ENCODE assay signal across 9 cellular contexts in the genomic region with DNA sequence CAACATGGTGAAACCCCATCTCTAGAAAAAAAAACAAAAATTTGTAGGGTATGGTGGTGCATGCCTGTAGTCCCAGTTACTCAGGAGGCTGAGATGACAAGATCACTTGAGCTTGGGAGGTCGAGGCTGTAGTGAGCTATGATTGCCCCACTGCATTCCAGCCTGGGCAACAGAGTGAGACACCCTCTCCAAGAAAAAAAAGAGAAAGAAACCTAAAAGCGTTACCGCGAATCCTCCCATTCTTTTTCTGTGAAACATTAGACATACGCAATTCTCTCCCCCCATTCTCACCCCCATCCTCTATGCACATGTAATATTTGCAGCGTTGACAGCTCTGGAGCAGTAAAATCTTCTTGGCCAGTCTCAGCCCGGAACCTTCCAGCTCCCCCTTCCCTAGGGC. TPM values are rescaled to one million over a fixed set of nuclear protein-coding genes. Genes with fewer than 3 reads are reported as not detected.
DNase-seq lines count a peak whose midpoint lies in the region; ATAC-seq and TF ChIP-seq lines count a peak whose summit lies in the region.
"Had no signal": no experiment of that assay in that cellular context is flagged by ENCODE, and none has a peak within 500 bp of the region (broad histone marks: within the 10 kb centered on the region; RNA-seq: fewer than 3 reads in every experiment).

No MANE protein-coding gene starts in this region.

- no peak overlapping the region for H3K27ac ChIP-seq in GM23338 (ENCODE audit: low read depth)
- no peak overlapping the region for H3K27ac ChIP-seq in iPS-18a (ENCODE audit: low read length)
- H3K27ac ChIP-seq in skeletal muscle tissue (ENCODE audit: low read depth, low read length) = peak overlapping the region; percentile 91

- H3F3A ChIP-seq in GM23338 (replicated peaks; ENCODE audit: low read depth) = peaks cover 31% of the 10 kb centered on the region

- H3K9ac ChIP-seq in adipocyte (ENCODE audit: low read length) (peak overlapping the region; percentile 85), iPS-18a (ENCODE audit: low read length) (peak overlapping the region; percentile 54), skeletal muscle tissue (ENCODE audit: low read depth in 1 of 3, low read length in 3 of 3) (peak overlapping the region; percentile 82 to 90 (median 85))

- peak overlapping the region; percentile 100 for H3K4me2 ChIP-seq in GM23338

- peaks cover 22% of the 10 kb centered on the region for H3K27me3 ChIP-seq in GM23338 (ENCODE audit: insufficient read depth)
- no peaks in the 10 kb centered on the region for H3K27me3 ChIP-seq in adipocyte (replicated peaks; ENCODE audit: control insufficient read depth, insufficient read depth, low read length)
- H3K27me3 ChIP-seq in iPS-18a (ENCODE audit: control insufficient read depth, insufficient read depth, low read length) = peaks cover 39% of the 10 kb centered on the region
- peaks cover 0 to 2% (median 0%) of the 10 kb centered on the region in 3 donors for H3K27me3 ChIP-seq in skeletal muscle tissue (ENCODE audit: control insufficient read depth in 3 of 3, insufficient read depth in 3 of 3, low read length in 3 of 3)

- H3K4me3 ChIP-seq in GM23338 = peak overlapping the region; percentile 88
- H3K4me3 ChIP-seq in adipocyte (ENCODE audit: low read length) = peak overlapping the region; percentile 81
- peak overlapping the region; percentile 83 for H3K4me3 ChIP-seq in iPS-18a (ENCODE audit: low read length)
- H3K4me3 ChIP-seq in skeletal muscle tissue (ENCODE audit: low read length in 3 of 3) = peak overlapping the region; percentile 67 to 82 (median 78)

- H3K4me1 Mint-ChIP-seq in GM23338 = peaks cover 61% of the 10 kb centered on the region

- in situ Hi-C loops in GM13976 (cut with MboI; ENCODE audit: low sequenced_read_pairs, unreplicated experiment) = no loop called here

- no peaks in the 10 kb centered on the region; the same call in 1 of the 3 replicates for H3K9me3 Mint-ChIP-seq in GM23338

- no peak for DNase-seq in GM23338 (ENCODE audit: low spot score)
- DNase-seq in adipocyte (ENCODE audit: low read depth) = no peak
- DNase-seq in stimulated activated CD4-positive, alpha-beta T cell treated with anti-CD3 and anti-CD28 coated beads, Interleukin-4, amount 100 ng/mL, for 1 hour = no peak
- no peak for DNase-seq in GM13976 (ENCODE audit: low spot score)
- DNase-seq: NCI-H774 had no signal

- no peaks in the 10 kb centered on the region for H3K9me2 ChIP-seq in GM23338 (ENCODE audit: insufficient read depth)

- H3K4me1 ChIP-seq in GM23338 (ENCODE audit: insufficient read depth) (peaks cover 53% of the 10 kb centered on the region), adipocyte (ENCODE audit: control insufficient read depth, insufficient read depth, low read length) (peaks cover 48% of the 10 kb centered on the region), iPS-18a (ENCODE audit: control insufficient read depth, low read depth, low read length) (peaks cover 44% of the 10 kb centered on the region), skeletal muscle tissue (ENCODE audit: control insufficient read depth in 3 of 3, insufficient read depth in 3 of 3, low read length in 3 of 3) (peaks cover 60 to 70% (median 69%) of the 10 kb centered on the region in 3 donors)

- no peak for TF ChIP-seq CTCF in GM23338 (conservative IDR thresholded peaks at IDR 0.05; ENCODE audit: low read depth in 2 of 2)
- no peak for TF ChIP-seq CTCF in GM13976 (IDR thresholded peaks at IDR 0.05; ENCODE audit: borderline replicate concordance, control extremely low read depth, extremely low read depth, insufficient read depth, missing control alignments)

- no peaks in the 10 kb centered on the region for H3K36me3 ChIP-seq in GM23338 (ENCODE audit: insufficient read depth)
- H3K36me3 ChIP-seq in adipocyte (ENCODE audit: control insufficient read depth, insufficient read depth, low read length, severe bottlenecking) = no peaks in the 10 kb centered on the region
- no peaks in the 10 kb centered on the region for H3K36me3 ChIP-seq in iPS-18a (ENCODE audit: control insufficient read depth, low read depth, low read length)
- no peaks in the 10 kb centered on the region for H3K36me3 ChIP-seq in skeletal muscle tissue (ENCODE audit: control insufficient read depth in 3 of 3, insufficient read depth in 3 of 3, low read length in 3 of 3)

- no peaks in the 10 kb centered on the region for H4K20me1 ChIP-seq in GM23338 (replicated peaks; ENCODE audit: insufficient read depth)

- peaks cover 43% of the 10 kb centered on the region for H3K79me2 ChIP-seq in GM23338 (replicated peaks; ENCODE audit: insufficient read depth)

- H3K4me3 Mint-ChIP-seq in GM23338 = peak overlapping the region; percentile 89

- peak overlapping the region; percentile 68; the same call in 1 of the 2 replicates for H3K27ac Mint-ChIP-seq in GM23338

- ATAC-seq in GM23338 (no peak), HG03280 (IDR thresholded peaks at IDR 0.05; ENCODE audit: unreplicated experiment) (no peak), HG02642 (IDR thresholded peaks at IDR 0.05; ENCODE audit: poor library complexity, unreplicated experiment) (no peak)

- H2AFZ ChIP-seq in GM23338 = no peak overlapping the region

- H3K27me3 Mint-ChIP-seq in GM23338 (ENCODE audit: insufficient read depth, low read depth, poor library complexity) = peaks cover 42% of the 10 kb centered on the region

- no peaks in the 10 kb centered on the region for H3K9me3 ChIP-seq in adipocyte (ENCODE audit: control insufficient read depth, low read length)
- H3K9me3 ChIP-seq in iPS-18a (ENCODE audit: control insufficient read depth, low read depth, low read length) = no peaks in the 10 kb centered on the region
- H3K9me3 ChIP-seq in skeletal muscle tissue (ENCODE audit: control insufficient read depth in 3 of 3, low read length in 3 of 3) = no peaks in the 10 kb centered on the region

- H3K36me3 Mint-ChIP-seq in GM23338 (ENCODE audit: low read depth) = peaks cover 9% of the 10 kb centered on the region

TF ChIP-seq in GM23338, 12 proteins besides CTCF, POLR2A, EP300 and RAD21 (continues in another document):
- TF ChIP-seq, protein P1, sequence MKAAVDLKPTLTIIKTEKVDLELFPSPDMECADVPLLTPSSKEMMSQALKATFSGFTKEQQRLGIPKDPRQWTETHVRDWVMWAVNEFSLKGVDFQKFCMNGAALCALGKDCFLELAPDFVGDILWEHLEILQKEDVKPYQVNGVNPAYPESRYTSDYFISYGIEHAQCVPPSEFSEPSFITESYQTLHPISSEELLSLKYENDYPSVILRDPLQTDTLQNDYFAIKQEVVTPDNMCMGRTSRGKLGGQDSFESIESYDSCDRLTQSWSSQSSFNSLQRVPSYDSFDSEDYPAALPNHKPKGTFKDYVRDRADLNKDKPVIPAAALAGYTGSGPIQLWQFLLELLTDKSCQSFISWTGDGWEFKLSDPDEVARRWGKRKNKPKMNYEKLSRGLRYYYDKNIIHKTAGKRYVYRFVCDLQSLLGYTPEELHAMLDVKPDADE (IDR thresholded peaks at IDR 0.05) = no peak
- TF ChIP-seq ZNF114 (CRISPR knock-in tag; IDR thresholded peaks at IDR 0.05) = no peak

RNA-seq across cellular contexts. Expression of gene LRP4, which starts 2.1 kb away (rescaled TPM):
- 14.5 and 18.4 TPM in 2 replicates for total RNA-seq in GM23338 (2014; rRNA removed; shearing (Covaris generic))
- polyA plus RNA-seq in GM23338 (2016; fragmentation: Nextera tagmentation; extraction: Ambion mirVana) = 6.0 and 6.4 TPM in 2 replicates
- 8.9 TPM for total RNA-seq in skeletal muscle tissue

RNA-seq across cellular contexts. Expression of gene CSTPP1, which starts 20.3 kb away (rescaled TPM):
- total RNA-seq in GM23338 (2014; rRNA removed; shearing (Covaris generic)) = 18.5 and 42.6 TPM in 2 replicates
- polyA plus RNA-seq in GM23338 (2016; fragmentation: Nextera tagmentation; extraction: Ambion mirVana) = 22.2 and 23.5 TPM in 2 replicates
- total RNA-seq in skeletal muscle tissue = 16.7 TPM
